9 cellular contexts compared by ENCODE assay signal in the genomic region with DNA sequence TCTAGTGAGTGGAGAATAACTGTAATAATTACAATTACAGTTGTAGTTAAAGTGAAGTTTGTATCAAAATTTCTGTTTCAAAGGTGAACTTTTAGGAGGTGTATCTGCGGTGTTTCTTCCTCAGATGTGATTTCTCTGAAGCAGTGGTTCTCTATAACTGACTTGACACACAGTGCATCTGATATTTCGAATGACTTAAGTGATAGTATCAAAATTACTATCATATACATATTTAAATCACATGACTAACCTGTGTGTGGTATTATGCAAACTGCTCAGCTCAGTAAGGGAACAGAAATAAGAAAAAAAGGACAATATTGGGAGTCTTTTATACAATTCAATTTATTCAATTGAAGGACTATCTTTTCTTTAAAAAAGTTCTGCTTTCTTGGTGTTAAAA. TPM values are rescaled to one million over a fixed set of nuclear protein-coding genes. Genes with fewer than 3 reads are reported as not detected.
DNase-seq lines count a peak whose midpoint lies in the region; ATAC-seq and TF ChIP-seq lines count a peak whose summit lies in the region.
"Not testable (repeated sequence)": the region's sequence is repeated elsewhere in the genome, so short reads cannot be mapped to it uniquely, and the experiment has no call there.
"Had no signal": no experiment of that assay in that cellular context is flagged by ENCODE, and none has a peak within 500 bp of the region (broad histone marks: within the 10 kb centered on the region; RNA-seq: fewer than 3 reads in every experiment).

No MANE protein-coding gene starts in this region.

- not testable (repeated sequence) for H3K27ac ChIP-seq in BLaER1 treated with 17β-estradiol and CSF1 and Interleukin-3, amounts not matched to agents 10 nM and 100 nM; endodermal cell (ENCODE audit: low read depth, low read length)
- peak overlapping the region; percentile 17; the same call in 1 of the 2 replicates for H3K27ac ChIP-seq in Panc1 (ENCODE audit: low read length)

- not testable (repeated sequence) for H3K9me3 ChIP-seq in BLaER1 treated with 17β-estradiol and CSF1 and Interleukin-3, amounts not matched to agents 10 nM and 100 nM (replicated peaks in 1 of 11); Panc1 (ENCODE audit: control insufficient read depth, insufficient read depth, low read depth, low read length); endodermal cell (ENCODE audit: control insufficient read depth, low read length)

- H3K4me2 ChIP-seq in BLaER1 treated with 17β-estradiol and CSF1 and Interleukin-3, amounts not matched to agents 10 nM and 100 nM = peak overlapping the region; percentile 76 to 99 (median 95); a peak in 19 of 22 replicates

- H3K4me3 Mint-ChIP-seq in activated CD4-positive, alpha-beta T cell treated with anti-CD3 and anti-CD28 coated beads, Interleukin-2, amount 10 ng/mL, durations not matched to agents 7 days and 5 days = peak overlapping the region; percentile 79
- peak overlapping the region; percentile 90 for H3K4me3 Mint-ChIP-seq in activated naive CD4-positive, alpha-beta T cell treated with anti-CD3 and anti-CD28 coated beads, Interleukin-2, amount 50 U/mL, for 24 hours
- not testable (repeated sequence) for H3K4me3 Mint-ChIP-seq in endodermal cell
- H3K4me3 Mint-ChIP-seq in natural killer cell treated with Interleukin-12 subunit alpha and Interleukin-12 subunit beta and Interleukin-15 and Interleukin-18, amount 100 ng/mL, for 72 hours = peak overlapping the region; percentile 91

- ATAC-seq in HG02610 (IDR thresholded peaks at IDR 0.05; ENCODE audit: unreplicated experiment) = peak; percentile 28
- not testable (repeated sequence) for ATAC-seq in Panc1
- ATAC-seq in natural killer cell treated with Interleukin-12 subunit alpha and Interleukin-12 subunit beta and Interleukin-15 and Interleukin-18, amount 100 ng/mL, for 72 hours = peak; percentile 26 to 54
- peak; percentile 53 for ATAC-seq in stimulated activated naive CD8-positive, alpha-beta T cell treated with anti-CD3 and anti-CD28 coated beads, Interleukin-15, Interleukin-2, amounts not matched to agents 100 U/mL and 50 U/mL, for 24 hours

- not testable (repeated sequence) for TF ChIP-seq CTCF in Panc1 (IDR thresholded peaks at IDR 0.05); endodermal cell (conservative IDR thresholded peaks at IDR 0.05)

- peaks cover 32 to 61% (median 42%) of the 10 kb centered on the region in 11 experiments; a peak in 20 of 22 replicates for H4K20me1 ChIP-seq in BLaER1 treated with 17β-estradiol and CSF1 and Interleukin-3, amounts not matched to agents 10 nM and 100 nM

- H3K9me3 Mint-ChIP-seq in activated CD4-positive, alpha-beta T cell treated with anti-CD3 and anti-CD28 coated beads, Interleukin-2, amount 10 ng/mL, durations not matched to agents 7 days and 5 days; activated naive CD4-positive, alpha-beta T cell treated with anti-CD3 and anti-CD28 coated beads, Interleukin-2, amount 50 U/mL, for 24 hours; endodermal cell; natural killer cell treated with Interleukin-12 subunit alpha and Interleukin-12 subunit beta and Interleukin-15 and Interleukin-18, amount 100 ng/mL, for 72 hours: not testable (repeated sequence)

- 100% methylated on average over 1 of the region's 2 CpGs; no CpG with 5 or more reads in 1 of the 2 experiments for WGBS in endodermal cell (ENCODE audit: insufficient coverage in 1 of 2, insufficient read length in 1 of 2), 2 experiments

- H3K4me1 ChIP-seq in BLaER1 treated with 17β-estradiol and CSF1 and Interleukin-3, amounts not matched to agents 10 nM and 100 nM = peaks cover 31 to 45% (median 40%) of the 10 kb centered on the region in 10 experiments
- H3K4me1 ChIP-seq in Panc1 (ENCODE audit: control insufficient read depth, insufficient read depth, low read length); endodermal cell (ENCODE audit: control insufficient read depth, insufficient read depth, low read length): not testable (repeated sequence)

- H3K27me3 ChIP-seq in BLaER1 treated with 17β-estradiol and CSF1 and Interleukin-3, amounts not matched to agents 10 nM and 100 nM; Panc1 (ENCODE audit: control insufficient read depth, insufficient read depth, low read length); endodermal cell (ENCODE audit: control insufficient read depth, insufficient read depth, low read length, poor library complexity, severe bottlenecking): not testable (repeated sequence)

- POLR2A ChIA-PET in Panc1 (lab: Charles Lee); activated CD4-positive, alpha-beta T cell treated with anti-CD3 and anti-CD28 coated beads, Interleukin-2, amount 10 ng/mL, durations not matched to agents 7 days and 5 days (lab: Charles Lee): not testable (repeated sequence)

- DNase-seq in Panc1 (ENCODE audit: low read depth, low spot score); activated CD4-positive, alpha-beta T cell treated with anti-CD3 and anti-CD28 coated beads, Interleukin-2, amount 10 ng/mL, durations not matched to agents 7 days and 5 days; endodermal cell; natural killer cell treated with Interleukin-12 subunit alpha and Interleukin-12 subunit beta and Interleukin-15 and Interleukin-18, amount 100 ng/mL, for 72 hours (ENCODE audit: low spot score); stimulated activated naive CD8-positive, alpha-beta T cell treated with anti-CD3 and anti-CD28 coated beads, Interleukin-15, Interleukin-2, amounts not matched to agents 100 U/mL and 50 U/mL, for 24 hours: not testable (repeated sequence)

- BruUV-seq in Panc1 (replicated peaks; lab: Mats Ljungman, UMichigan) = not testable (repeated sequence)

- H3K4me3 ChIP-seq in BLaER1 treated with 17β-estradiol and CSF1 and Interleukin-3, amounts not matched to agents 10 nM and 100 nM; Panc1 (ENCODE audit: low read depth in 2 of 2, low read length in 2 of 2): not testable (repeated sequence)
- H3K4me3 ChIP-seq in endodermal cell (ENCODE audit: low read length) = peak overlapping the region; percentile 100

- H3K27ac Mint-ChIP-seq in activated CD4-positive, alpha-beta T cell treated with anti-CD3 and anti-CD28 coated beads, Interleukin-2, amount 10 ng/mL, durations not matched to agents 7 days and 5 days; endodermal cell: not testable (repeated sequence)
- peak overlapping the region; percentile 63 for H3K27ac Mint-ChIP-seq in activated naive CD4-positive, alpha-beta T cell treated with anti-CD3 and anti-CD28 coated beads, Interleukin-2, amount 50 U/mL, for 24 hours
- peak overlapping the region; percentile 85 to 97 for H3K27ac Mint-ChIP-seq in natural killer cell treated with Interleukin-12 subunit alpha and Interleukin-12 subunit beta and Interleukin-15 and Interleukin-18, amount 100 ng/mL, for 72 hours

- H3K36me3 Mint-ChIP-seq in activated CD4-positive, alpha-beta T cell treated with anti-CD3 and anti-CD28 coated beads, Interleukin-2, amount 10 ng/mL, durations not matched to agents 7 days and 5 days (ENCODE audit: low read depth) = peaks cover 16% of the 10 kb centered on the region
- H3K36me3 Mint-ChIP-seq in activated naive CD4-positive, alpha-beta T cell treated with anti-CD3 and anti-CD28 coated beads, Interleukin-2, amount 50 U/mL, for 24 hours; endodermal cell (ENCODE audit: low read depth): not testable (repeated sequence)
- peaks cover 11% of the 10 kb centered on the region for H3K36me3 Mint-ChIP-seq in natural killer cell treated with Interleukin-12 subunit alpha and Interleukin-12 subunit beta and Interleukin-15 and Interleukin-18, amount 100 ng/mL, for 72 hours

- H3K36me3 ChIP-seq in BLaER1 treated with 17β-estradiol and CSF1 and Interleukin-3, amounts not matched to agents 10 nM and 100 nM = peaks cover 0 to 16% (median 8%) of the 10 kb centered on the region in 11 experiments; a peak in 11 of 22 replicates
- not testable (repeated sequence) for H3K36me3 ChIP-seq in Panc1 (ENCODE audit: control insufficient read depth, insufficient read depth, low read length); endodermal cell (ENCODE audit: control insufficient read depth, insufficient read depth, low read length)

- CTCF ChIA-PET in Panc1 (lab: Charles Lee) = not testable (repeated sequence)
- CTCF ChIA-PET in activated CD4-positive, alpha-beta T cell treated with anti-CD3 and anti-CD28 coated beads, Interleukin-2, amount 10 ng/mL, durations not matched to agents 7 days and 5 days (lab: Charles Lee) = interaction anchor here (1.2 kb wide), 1 partner anchor 30 kb away, joined by 5 read pairs; no protein-coding TSS in a partner anchor

- H3K27me3 Mint-ChIP-seq in activated CD4-positive, alpha-beta T cell treated with anti-CD3 and anti-CD28 coated beads, Interleukin-2, amount 10 ng/mL, durations not matched to agents 7 days and 5 days; activated naive CD4-positive, alpha-beta T cell treated with anti-CD3 and anti-CD28 coated beads, Interleukin-2, amount 50 U/mL, for 24 hours; endodermal cell (ENCODE audit: insufficient read depth); natural killer cell treated with Interleukin-12 subunit alpha and Interleukin-12 subunit beta and Interleukin-15 and Interleukin-18, amount 100 ng/mL, for 72 hours: not testable (repeated sequence)

- intact Hi-C loops in Panc1 (cut with micrococcal nuclease; ENCODE audit: unreplicated experiment) = not testable (repeated sequence)

- not testable (repeated sequence) for H3K9ac ChIP-seq in BLaER1 treated with 17β-estradiol and CSF1 and Interleukin-3, amounts not matched to agents 10 nM and 100 nM; endodermal cell (ENCODE audit: extremely low read depth, low read length, poor library complexity, severe bottlenecking)

- H3K4me1 Mint-ChIP-seq in activated CD4-positive, alpha-beta T cell treated with anti-CD3 and anti-CD28 coated beads, Interleukin-2, amount 10 ng/mL, durations not matched to agents 7 days and 5 days = peaks cover 39% of the 10 kb centered on the region
- peaks cover 53% of the 10 kb centered on the region for H3K4me1 Mint-ChIP-seq in activated naive CD4-positive, alpha-beta T cell treated with anti-CD3 and anti-CD28 coated beads, Interleukin-2, amount 50 U/mL, for 24 hours
- peaks cover 33% of the 10 kb centered on the region for H3K4me1 Mint-ChIP-seq in endodermal cell
- H3K4me1 Mint-ChIP-seq in natural killer cell treated with Interleukin-12 subunit alpha and Interleukin-12 subunit beta and Interleukin-15 and Interleukin-18, amount 100 ng/mL, for 72 hours (ENCODE audit: low read depth in 2 of 2) = peaks cover 33 to 40% of the 10 kb centered on the region in 2 donors

- in situ Hi-C loops in Panc1 (cut with HindIII; ENCODE audit: low pct_unique_long_range_greater_than_20kb, low sequenced_read_pairs) = not testable (repeated sequence)

RNA-seq across cellular contexts. Expression of a gene that starts 2.4 kb away (rescaled TPM):
- total RNA-seq in Panc1 (2021; ENCODE audit: unreplicated experiment) (43.3 TPM), endodermal cell (10 to 100 TPM; 61.9 to 69.1 TPM)
- polyA plus RNA-seq in Panc1 (2012; ENCODE audit: insufficient read length) = 17.7 TPM
- total RNA-seq in activated CD4-positive, alpha-beta T cell treated with anti-CD3 and anti-CD28 coated beads, Interleukin-2, amount 10 ng/mL, durations not matched to agents 7 days and 5 days = 10 to 100 TPM; 53.1 to 59.5 TPM
- polyA plus RNA-seq in endodermal cell (2013, experiment 1 of 2) = 37.2 TPM
- 37.3 TPM for polyA plus RNA-seq in endodermal cell (2013, experiment 2 of 2)
- total RNA-seq in natural killer cell treated with Interleukin-12 subunit alpha and Interleukin-12 subunit beta and Interleukin-15 and Interleukin-18, amount 100 ng/mL, for 72 hours = 100 to 1,000 TPM in 1 of 2 donors, 10 to 100 TPM in 1; 70.0 to 114 TPM

RNA-seq across cellular contexts. Expression of a gene that starts 28.1 kb away (rescaled TPM):
- total RNA-seq in Panc1 (2021; ENCODE audit: unreplicated experiment) = 3.6 TPM
- 3.3 TPM for polyA plus RNA-seq in Panc1 (2012; ENCODE audit: insufficient read length)
- total RNA-seq in activated CD4-positive, alpha-beta T cell treated with anti-CD3 and anti-CD28 coated beads, Interleukin-2, amount 10 ng/mL, durations not matched to agents 7 days and 5 days = under 1 TPM; 0.10 to 0.35 TPM
- under 1 TPM in 1 of 2 donors, not detected in 1; 0.29 TPM for total RNA-seq in endodermal cell
- polyA plus RNA-seq in endodermal cell (2013, experiment 1 of 2) = 0.61 TPM
- 0.79 TPM for polyA plus RNA-seq in endodermal cell (2013, experiment 2 of 2)
- total RNA-seq in natural killer cell treated with Interleukin-12 subunit alpha and Interleukin-12 subunit beta and Interleukin-15 and Interleukin-18, amount 100 ng/mL, for 72 hours = under 1 TPM; 0.33 to 0.42 TPM
- total RNA-seq: A673 had no signal
